ENCODE assay signal across 10 cellular contexts in genomic region chr22:40263191-40263590, GRCh38.
DNase-seq lines count a peak whose midpoint lies in the region; ATAC-seq and TF ChIP-seq lines count a peak whose summit lies in the region.
"Had no signal": no experiment of that assay in that cellular context is flagged by ENCODE, and none has a peak within 500 bp of the region (broad histone marks: within the 10 kb centered on the region; RNA-seq: fewer than 3 reads in every experiment).

No MANE protein-coding gene starts in this region.

- H3F3A ChIP-seq in Loucy (ENCODE audit: low read depth), result 0 out of 2 replicates have a peak, but pooled peaks cover 1% of the 10 kb centered on the region

- no peak overlapping the region for H3K27ac ChIP-seq in CD4-positive, alpha-beta T cell (ENCODE audit: low read depth, low read length)
- no peak overlapping the region for H3K27ac ChIP-seq in lung (ENCODE audit: low read depth in 1 of 2, low read length in 1 of 2)
- H3K27ac ChIP-seq: neural progenitor cell had no signal

- POLR2A ChIA-PET in CD4-positive, alpha-beta T cell (lab: Charles Lee), result interaction anchor here (1.4 to 2.2 kb wide), 2 partner anchors 43 to 85 kb away, joined by 3 to 6 read pairs; partner anchors contain the start of gene TNRC6B

- no peaks in the 10 kb centered on the region for H3K27me3 ChIP-seq in CD4-positive, alpha-beta T cell (ENCODE audit: control insufficient read depth, insufficient read depth, low read length)
- H3K27me3 ChIP-seq in Loucy (ENCODE audit: insufficient read depth, low read length, poor library complexity, severe bottlenecking) (no peaks in the 10 kb centered on the region), lung (ENCODE audit: control insufficient read depth, insufficient read depth) (no peaks in the 10 kb centered on the region)
- H3K27me3 ChIP-seq: neural progenitor cell had no signal

- H4K20me1 ChIP-seq in Loucy (ENCODE audit: insufficient read depth, low read length, poor library complexity, severe bottlenecking), result no peaks in the 10 kb centered on the region

- peaks cover 75% of the 10 kb centered on the region for H3K4me1 Mint-ChIP-seq in CD4-positive, alpha-beta T cell (ENCODE audit: low read depth)

- intact Hi-C loops in CD4-positive, alpha-beta T cell (cut with DNase I, micrococcal nuclease), result no loop called here

- H3K79me2 ChIP-seq in Loucy (ENCODE audit: insufficient read depth, low read length), result peaks cover 50% of the 10 kb centered on the region; the same call in 1 of the 2 replicates

- H3K4me2 ChIP-seq in Loucy (ENCODE audit: low read depth, low read length, poor library complexity, severe bottlenecking), result peak overlapping the region; percentile 54
- H3K4me2 ChIP-seq: neural progenitor cell had no signal

- H3K4me1 ChIP-seq in Loucy (ENCODE audit: insufficient read depth, low read length, poor library complexity, severe bottlenecking) (peaks cover 26% of the 10 kb centered on the region), lung (ENCODE audit: control insufficient read depth in 2 of 2, insufficient read depth in 2 of 2, low read length in 2 of 2) (peaks cover 5 to 9% of the 10 kb centered on the region in 2 donors)

- peak overlapping the region; percentile 29 for H3K4me3 ChIP-seq in Loucy (ENCODE audit: low read length, poor library complexity, severe bottlenecking)
- no peak overlapping the region for H3K4me3 ChIP-seq in choroid plexus epithelial cell (ENCODE audit: low read depth, low read length)
- no peak overlapping the region for H3K4me3 ChIP-seq in lung
- H3K4me3 ChIP-seq: neural progenitor cell had no signal

- H2AFZ ChIP-seq in Loucy (ENCODE audit: low read length), result no peak overlapping the region
- H2AFZ ChIP-seq: neural progenitor cell had no signal

- WGBS in lung, 2 donors, result 21 to 50% methylated on average over 7 of the region's 7 CpGs

- H3K36me3 ChIP-seq in Loucy (ENCODE audit: insufficient read depth, low read length), result peaks cover 68% of the 10 kb centered on the region
- peaks cover 9 to 11% of the 10 kb centered on the region in 2 donors for H3K36me3 ChIP-seq in lung (ENCODE audit: control insufficient read depth in 2 of 2, insufficient read depth in 2 of 2, low read length in 2 of 2)

- DNase-seq in CD4-positive, alpha-beta T cell, result peak in 1 of 10 experiments; percentile 14
- DNase-seq in choroid plexus epithelial cell (ENCODE audit: low read depth) (peak; percentile 69), lung (ENCODE audit: low spot score) (no peak), NCI-H446 treated with DMSO at 0.1 percent for 48 hours (lab: John Stamatoyannopoulos, UW) (no peak), hypothalamus (lab: John Stamatoyannopoulos, UW) (no peak), amygdala (lab: John Stamatoyannopoulos, UW) (no peak)
- DNase-seq in stimulated activated CD8-positive, alpha-beta memory T cell treated with anti-CD3 and anti-CD28 coated beads, Interleukin-4, amount 100 ng/mL, for 48 hours, result no peak

- no peaks in the 10 kb centered on the region for H3K9me3 ChIP-seq in CD4-positive, alpha-beta T cell (ENCODE audit: control insufficient read depth, low read length)
- H3K9me3 ChIP-seq in Loucy (ENCODE audit: insufficient read depth, low read depth, low read length) (no peaks in the 10 kb centered on the region), lung (ENCODE audit: control insufficient read depth in 2 of 2, insufficient read depth in 1 of 2, low read length in 1 of 2) (no peaks in the 10 kb centered on the region)

- H3K27me3 Mint-ChIP-seq in CD4-positive, alpha-beta T cell, result no peaks in the 10 kb centered on the region

- peak overlapping the region; percentile 44 for H3K9ac ChIP-seq in Loucy (ENCODE audit: low read depth, low read length, poor library complexity, severe bottlenecking)
- H3K9ac ChIP-seq: neural progenitor cell had no signal

- no peak for TF ChIP-seq CTCF in CD4-positive, alpha-beta T cell (IDR thresholded peaks at IDR 0.05)
- TF ChIP-seq CTCF in Loucy (conservative IDR thresholded peaks at IDR 0.05; ENCODE audit: low read length) (no peak), choroid plexus epithelial cell (conservative IDR thresholded peaks at IDR 0.05; ENCODE audit: low read depth, low read length) (no peak), lung (IDR thresholded peaks at IDR 0.05; ENCODE audit: control extremely low read depth, extremely low read depth) (no peak)

- H3K9me3 Mint-ChIP-seq in CD4-positive, alpha-beta T cell, result no peaks in the 10 kb centered on the region
- H3K9me3 Mint-ChIP-seq: neural progenitor cell had no signal

- CTCF ChIA-PET in CD4-positive, alpha-beta T cell (lab: Charles Lee), result interaction anchor here (0.6 to 2.6 kb wide), 5 partner anchors 15 to 659 kb away, joined by 4 to 8 read pairs (median 5); no protein-coding TSS in a partner anchor

- peak overlapping the region; percentile 16 for H3K4me3 Mint-ChIP-seq in CD4-positive, alpha-beta T cell
- H3K4me3 Mint-ChIP-seq: CD14-positive monocyte, neural progenitor cell had no signal

- H3K36me3 Mint-ChIP-seq in CD4-positive, alpha-beta T cell (ENCODE audit: low read depth), result peaks cover 84% of the 10 kb centered on the region

- peak overlapping the region; percentile 47 for H3K27ac Mint-ChIP-seq in CD4-positive, alpha-beta T cell
- H3K27ac Mint-ChIP-seq: neural progenitor cell had no signal

- no peaks in the 10 kb centered on the region for H3K9me2 ChIP-seq in Loucy (replicated peaks; ENCODE audit: low read depth, low read length)

- ATAC-seq in CD4-positive, alpha-beta T cell (ENCODE audit: poor library complexity), result peak; percentile 59
- ATAC-seq in lung (ENCODE audit: insufficient read depth, low FRiP score), result peak; percentile 36
